ENCODE assay signal across 8 cellular contexts in the genomic region with DNA sequence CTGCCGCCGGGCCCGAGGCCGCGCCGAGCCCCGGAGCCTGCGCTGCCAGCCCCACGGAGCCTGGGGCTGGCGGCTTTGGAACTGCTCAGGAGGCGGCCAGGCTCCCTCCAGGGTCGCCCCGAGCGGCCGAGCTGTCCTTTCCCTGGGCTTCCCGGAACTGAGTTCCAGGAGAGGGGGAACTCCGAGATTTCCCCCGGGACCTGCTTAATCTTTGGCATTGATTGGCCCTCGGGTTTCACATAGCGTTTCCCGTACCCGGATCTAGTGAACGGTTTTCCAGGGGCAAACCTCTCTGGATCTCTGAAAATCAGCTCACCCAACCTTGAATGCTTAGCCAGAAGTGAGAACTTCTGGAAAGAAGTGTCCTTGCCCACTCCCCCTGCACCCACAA. TPM values are rescaled to one million over a fixed set of nuclear protein-coding genes. Genes with fewer than 3 reads are reported as not detected.
A peak's percentile ranks its signal among the peaks of the same experiment; 100 is the strongest.
DNase-seq lines count a peak whose midpoint lies in the region; ATAC-seq and TF ChIP-seq lines count a peak whose summit lies in the region.

No MANE protein-coding gene starts in this region.

- intact Hi-C loops in breast epithelium (cut with DNase I; ENCODE audit: low total_unique reads) (no loop called here), uterus (cut with DNase I; ENCODE audit: low total_unique reads) (no loop called here)

- peak overlapping the region; percentile 82 for H3K4me3 Mint-ChIP-seq in memory B cell

- H3K27ac Mint-ChIP-seq in memory B cell, result peak overlapping the region; percentile 93

- H4K20me1 ChIP-seq in BLaER1 treated with 17β-estradiol and CSF1 and Interleukin-3, amounts not matched to agents 10 nM and 100 nM, result peaks cover 0 to 28% (median 0%) of the 10 kb centered on the region in 11 experiments; a peak in 6 of 22 replicates

- H3K9me3 Mint-ChIP-seq in memory B cell, result no peaks in the 10 kb centered on the region

- H3K36me3 ChIP-seq in BLaER1 treated with 17β-estradiol and CSF1 and Interleukin-3, amounts not matched to agents 10 nM and 100 nM, result no peaks in the 10 kb centered on the region
- H3K36me3 ChIP-seq in breast epithelium (no peaks in the 10 kb centered on the region), uterus (no peaks in the 10 kb centered on the region)

- H3K27ac ChIP-seq in BLaER1 treated with 17β-estradiol and CSF1 and Interleukin-3, amounts not matched to agents 10 nM and 100 nM, result peak overlapping the region; percentile 91 to 98 (median 96)
- H3K27ac ChIP-seq in breast epithelium (peak overlapping the region; percentile 90 to 100), uterus (peak overlapping the region; percentile 96)

- H3K9ac ChIP-seq in BLaER1 treated with 17β-estradiol and CSF1 and Interleukin-3, amounts not matched to agents 10 nM and 100 nM, result peak overlapping the region; percentile 92 to 99 (median 95)

- peaks cover 68 to 83% (median 77%) of the 10 kb centered on the region in 10 experiments for H3K4me1 ChIP-seq in BLaER1 treated with 17β-estradiol and CSF1 and Interleukin-3, amounts not matched to agents 10 nM and 100 nM
- H3K4me1 ChIP-seq in breast epithelium (peaks cover 7 to 12% of the 10 kb centered on the region in 2 donors), uterus (peaks cover 10 to 17% of the 10 kb centered on the region in 2 donors)

- H3K36me3 Mint-ChIP-seq in memory B cell, result peaks cover 5% of the 10 kb centered on the region

- ATAC-seq in GM18861 (IDR thresholded peaks at IDR 0.05; ENCODE audit: unreplicated experiment), result peak; percentile 38
- no peak for ATAC-seq in memory B cell (ENCODE audit: low read depth)

- peaks cover 0 to 8% (median 6%) of the 10 kb centered on the region in 11 experiments; a peak in 8 of 22 replicates for H3K9me3 ChIP-seq in BLaER1 treated with 17β-estradiol and CSF1 and Interleukin-3, amounts not matched to agents 10 nM and 100 nM (replicated peaks in 1 of 11)
- H3K9me3 ChIP-seq in breast epithelium (no peaks in the 10 kb centered on the region), uterus (no peaks in the 10 kb centered on the region)

- peak; percentile 76 for DNase-seq in NCI-H2171 (lab: John Stamatoyannopoulos, UW)
- DNase-seq in breast epithelium (ENCODE audit: low spot score in 2 of 2), result no peak
- DNase-seq in memory B cell (ENCODE audit: low spot score in 2 of 2), result peak in 1 of 2 donors; percentile 42
- DNase-seq in uterus, result no peak
- DNase-seq in NCI-H146 treated with DMSO at 0.1 percent for 48 hours (lab: John Stamatoyannopoulos, UW; ENCODE audit: unreplicated experiment), result no peak
- no peak for DNase-seq in midbrain (lab: John Stamatoyannopoulos, UW)

- H3K27me3 ChIP-seq in BLaER1 treated with 17β-estradiol and CSF1 and Interleukin-3, amounts not matched to agents 10 nM and 100 nM, result peaks cover 0 to 14% (median 0%) of the 10 kb centered on the region in 11 experiments; a peak in 4 of 22 replicates
- H3K27me3 ChIP-seq in breast epithelium, result no peaks in the 10 kb centered on the region
- no peaks in the 10 kb centered on the region for H3K27me3 ChIP-seq in uterus

- TF ChIP-seq CTCF in breast epithelium (IDR thresholded peaks at IDR 0.05) (no peak), uterus (IDR thresholded peaks at IDR 0.05) (no peak)

- H3K4me1 Mint-ChIP-seq in memory B cell, result peaks cover 28% of the 10 kb centered on the region

- no peaks in the 10 kb centered on the region for H3K27me3 Mint-ChIP-seq in memory B cell

- TF ChIP-seq POLR2A in breast epithelium (IDR thresholded peaks at IDR 0.05) (no peak), uterus (IDR thresholded peaks at IDR 0.05) (no peak)

- peak overlapping the region; percentile 68 to 97 (median 91) for H3K4me2 ChIP-seq in BLaER1 treated with 17β-estradiol and CSF1 and Interleukin-3, amounts not matched to agents 10 nM and 100 nM

- H3K4me3 ChIP-seq in BLaER1 treated with 17β-estradiol and CSF1 and Interleukin-3, amounts not matched to agents 10 nM and 100 nM, result peak overlapping the region; percentile 64 to 78 (median 70)
- H3K4me3 ChIP-seq in breast epithelium, result peak overlapping the region; percentile 57 to 90 (median 71)
- peak overlapping the region; percentile 57 to 80 for H3K4me3 ChIP-seq in uterus

RNA-seq across cellular contexts. Expression of gene H6PD, which starts 0.5 kb away (rescaled TPM):
- total RNA-seq in breast epithelium (10 to 100 TPM; 46.4 to 77.4 (median 49.5) TPM), uterus (100 to 1,000 TPM in 1 of 4 donors, 10 to 100 TPM in 3; 28.4 to 107 (median 49.7) TPM)

RNA-seq across cellular contexts. Expression of gene SPSB1, which starts 57.6 kb away (rescaled TPM):
- total RNA-seq in breast epithelium (10 to 100 TPM; 30.6 to 52.5 (median 34.4) TPM), uterus (10 to 100 TPM; 12.3 to 29.6 (median 20.7) TPM)
